ENCODE assay signal across 10 cellular contexts in genomic region chr2:42929577-42929984, GRCh38.
DNase-seq lines count a peak whose midpoint lies in the region; ATAC-seq, FAIRE-seq and TF ChIP-seq lines count a peak whose summit lies in the region.
"Had no signal": no experiment of that assay in that cellular context is flagged by ENCODE, and none has a peak within 500 bp of the region (broad histone marks: within the 10 kb centered on the region; RNA-seq: fewer than 3 reads in every experiment).

No MANE protein-coding gene starts in this region.

- H3K27ac ChIP-seq in A549 = peak overlapping the region in 1 of 2 experiments; percentile 54; a peak in 3 of 6 replicates
- peak overlapping the region; percentile 75 to 81 for H3K27ac ChIP-seq in prostate gland

- H3K4me3 Mint-ChIP-seq in WTC11 = no peak overlapping the region
- H3K4me3 Mint-ChIP-seq: stimulated activated naive CD8-positive, alpha-beta T cell treated with anti-CD3 and anti-CD28 coated beads, Interleukin-15, Interleukin-2, amounts not matched to agents 100 ng/mL and 50 ng/mL, for 24 hours had no signal

- H3K27ac Mint-ChIP-seq in WTC11 = peak overlapping the region; percentile 85; the same call in 1 of the 2 replicates
- H3K27ac Mint-ChIP-seq: stimulated activated naive CD8-positive, alpha-beta T cell treated with anti-CD3 and anti-CD28 coated beads, Interleukin-15, Interleukin-2, amounts not matched to agents 100 ng/mL and 50 ng/mL, for 24 hours had no signal

- peak overlapping the region; percentile 47 for H3K9ac ChIP-seq in iPS-15b (ENCODE audit: low read depth, low read length)

- no peak for TF ChIP-seq CTCF in A549 (IDR thresholded peaks at IDR 0.05)
- TF ChIP-seq CTCF in WTC11 (IDR thresholded peaks at IDR 0.05) = 0 out of 2 replicates have a peak, but pooled peaks have one; percentile 12
- no peak for TF ChIP-seq CTCF in prostate gland (IDR thresholded peaks at IDR 0.05)

- CTCF ChIA-PET in A549 (lab: Yijun Ruan, JAX) = interaction anchor here (0.5 to 10.3 kb wide), 14 partner anchors 9 to 612 kb away, joined by 3 to 92 read pairs (median 3); no protein-coding TSS in a partner anchor
- CTCF ChIA-PET in WTC11 (lab: Charles Lee) = interaction anchor here (0.6 to 1.9 kb wide), 27 partner anchors 8 to 292 kb away, joined by 3 to 15 read pairs (median 4); no protein-coding TSS in a partner anchor

- H3K9me3 ChIP-seq in A549 (no peaks in the 10 kb centered on the region), iPS-15b (ENCODE audit: control insufficient read depth, insufficient read depth, low read length) (no peaks in the 10 kb centered on the region), prostate gland (no peaks in the 10 kb centered on the region)

- H3K4me3 ChIP-seq in A549 (no peak overlapping the region), iPS-15b (ENCODE audit: low read depth, low read length) (no peak overlapping the region), prostate gland (no peak overlapping the region)

- no peaks in the 10 kb centered on the region for H3K36me3 Mint-ChIP-seq in WTC11

- no peak for FAIRE-seq in A549 (lab: Jason Lieb, UNC)

- TF ChIP-seq RAD21 in A549 (conservative IDR thresholded peaks at IDR 0.05 in 1 of 2, IDR thresholded peaks at IDR 0.05 in 1 of 2) = no peak

- no peaks in the 10 kb centered on the region for H3K9me3 Mint-ChIP-seq in WTC11
- H3K9me3 Mint-ChIP-seq: stimulated activated naive CD8-positive, alpha-beta T cell treated with anti-CD3 and anti-CD28 coated beads, Interleukin-15, Interleukin-2, amounts not matched to agents 100 ng/mL and 50 ng/mL, for 24 hours had no signal

- POLR2A ChIA-PET in A549 (lab: Yijun Ruan, JAX) = no interaction called here
- POLR2A ChIA-PET in WTC11 (lab: Charles Lee) = no interaction called here

- H3K36me3 ChIP-seq in iPS-15b (ENCODE audit: control insufficient read depth, insufficient read depth, low read length) (no peaks in the 10 kb centered on the region), prostate gland (no peaks in the 10 kb centered on the region)

- no peak for TF ChIP-seq EP300 in A549 (IDR thresholded peaks at IDR 0.05)

- DNase-seq in A549 (ENCODE audit: low read depth in 1 of 2, low spot score in 1 of 2) (no peak), WTC11 (ENCODE audit: low spot score) (no peak), prostate gland (ENCODE audit: low spot score) (no peak), islet precursor cell (no peak), DMS79 treated with DMSO at 0.1 percent for 48 hours (lab: John Stamatoyannopoulos, UW) (no peak)
- DNase-seq in activated naive CD4-positive, alpha-beta T cell treated with anti-CD3 and anti-CD28 coated beads, Interleukin-2, amount 50 U/mL, for 16 hours = no peak
- DNase-seq in stimulated activated CD4-positive, alpha-beta T cell treated with anti-CD3 and anti-CD28 coated beads, Interleukin-2, amount 100 ng/mL, for 24 hours = no peak
- DNase-seq: amygdala had no signal

- WGBS in A549 (ENCODE audit: missing lambda C conversion rate) = 90% methylated on average over 4 of the region's 4 CpGs
- WGBS in prostate gland = 73% methylated on average over 4 of the region's 4 CpGs

- H3K4me1 ChIP-seq in A549 = peaks cover 33% of the 10 kb centered on the region
- peaks cover 17% of the 10 kb centered on the region for H3K4me1 ChIP-seq in iPS-15b (ENCODE audit: control insufficient read depth, insufficient read depth, low read length)
- peaks cover 25% of the 10 kb centered on the region for H3K4me1 ChIP-seq in prostate gland (replicated peaks)

- ATAC-seq in A549 = peak in 1 of 2 experiments; percentile 4; a peak in 1 of 6 replicates
- no peak for ATAC-seq in WTC11

- peaks cover 66% of the 10 kb centered on the region for H3K4me1 Mint-ChIP-seq in WTC11

- no peaks in the 10 kb centered on the region; the same call in 1 of the 2 replicates for H3K27me3 Mint-ChIP-seq in WTC11 (ENCODE audit: low read depth)

- TF ChIP-seq POLR2A in A549 (IDR thresholded peaks at IDR 0.05; ENCODE audit: low read length) (no peak), prostate gland (IDR thresholded peaks at IDR 0.05) (no peak)

- intact Hi-C loops in prostate gland (cut with DNase I) = loop anchor here (5.0 kb wide), 1 partner anchor 62 kb away; no protein-coding TSS in a partner anchor

- H3K27me3 ChIP-seq in iPS-15b (ENCODE audit: control insufficient read depth, insufficient read depth, low read length) = no peaks in the 10 kb centered on the region
- no peaks in the 10 kb centered on the region for H3K27me3 ChIP-seq in prostate gland (replicated peaks; ENCODE audit: insufficient read depth)

- H3K4me2 ChIP-seq in A549 = peak overlapping the region; percentile 38; the same call in 1 of the 3 replicates

TF ChIP-seq in A549, 52 proteins besides CTCF, POLR2A, EP300 and RAD21:
- no peak for TF ChIP-seq NR3C1 (IDR thresholded peaks at IDR 0.05)
- no peak for TF ChIP-seq HMGXB4 (CRISPR knock-in tag; IDR thresholded peaks at IDR 0.05; ENCODE audit: borderline replicate concordance)
- TF ChIP-seq HOXB5 (CRISPR knock-in tag; IDR thresholded peaks at IDR 0.05) = no peak
- TF ChIP-seq FOSB (CRISPR knock-in tag; IDR thresholded peaks at IDR 0.05) = no peak
- TF ChIP-seq GATA3 (IDR thresholded peaks at IDR 0.05; ENCODE audit: borderline replicate concordance) = no peak
- no peak for TF ChIP-seq KDM5A (IDR thresholded peaks at IDR 0.05)
- no peak for TF ChIP-seq RFX5 (IDR thresholded peaks at IDR 0.05)
- no peak for TF ChIP-seq CBX8 (IDR thresholded peaks at IDR 0.05)
- no peak for TF ChIP-seq POLR2AphosphoS2 (conservative IDR thresholded peaks at IDR 0.05; ENCODE audit: low read length)
- TF ChIP-seq CEBPB (IDR thresholded peaks at IDR 0.05) = no peak
- no peak for TF ChIP-seq MAZ (IDR thresholded peaks at IDR 0.05; ENCODE audit: borderline replicate concordance, low read depth, low read length)
- TF ChIP-seq ZFP36 (IDR thresholded peaks at IDR 0.05; ENCODE audit: borderline replicate concordance, partially characterized antibody) = no peak
- TF ChIP-seq KDM1A (IDR thresholded peaks at IDR 0.05; ENCODE audit: low read depth) = no peak
TF ChIP-seq in A549: peak in this region for 0.

TF ChIP-seq in WTC11, 78 proteins besides CTCF, POLR2A, EP300 and RAD21:
- no peak for TF ChIP-seq TEAD1 (CRISPR knock-in tag; IDR thresholded peaks at IDR 0.05)
- no peak for TF ChIP-seq ZNF263 (CRISPR knock-in tag; IDR thresholded peaks at IDR 0.05; ENCODE audit: low read depth)
- TF ChIP-seq USF1 (CRISPR knock-in tag; IDR thresholded peaks at IDR 0.05) = no peak
- TF ChIP-seq ZNF396 (CRISPR knock-in tag; IDR thresholded peaks at IDR 0.05; ENCODE audit: borderline replicate concordance) = no peak
- TF ChIP-seq NFATC4 (CRISPR knock-in tag; IDR thresholded peaks at IDR 0.05) = no peak
- TF ChIP-seq HMGXB4 (CRISPR knock-in tag; IDR thresholded peaks at IDR 0.05) = no peak
- TF ChIP-seq ATF3 (CRISPR knock-in tag; conservative IDR thresholded peaks at IDR 0.05) = no peak
- no peak for TF ChIP-seq NR1H2 (CRISPR knock-in tag; IDR thresholded peaks at IDR 0.05)

Comparison
In these comparisons a context has a peak if more than half of its experiments do, and no peak if none do; other contexts are left out.
1. Of the 8 proteins assayed by ChIP-seq in both WTC11 and A549: peak only in WTC11: CTCF; only in A549: none; in both: none; in neither: 7.